Comparison of ENCODE assay signal across 8 cellular contexts in genomic region chr3:105746226-105746996, GRCh38.
DNase-seq lines count a peak whose midpoint lies in the region; ATAC-seq and TF ChIP-seq lines count a peak whose summit lies in the region.

No MANE protein-coding gene starts in this region.

- no peaks in the 10 kb centered on the region for H3K79me2 ChIP-seq in hepatocyte

- in situ Hi-C loops in transverse colon (cut with MboI; ENCODE audit: low pct_ligation_motif_present in 1 of 4, low pct_unique_long_range_greater_than_20kb in 1 of 4, low sequenced_read_pairs in 3 of 4) = no loop called here

- H3K9me3 ChIP-seq in hepatocyte (ENCODE audit: low read depth) = no peaks in the 10 kb centered on the region
- H3K9me3 ChIP-seq in transverse colon = no peaks in the 10 kb centered on the region

- peak overlapping the region; percentile 39 for H3K27ac ChIP-seq in hepatocyte
- peak overlapping the region; percentile 61 to 73 (median 64) for H3K27ac ChIP-seq in transverse colon

- H3K4me3 ChIP-seq in hepatocyte = no peak overlapping the region
- H3K4me3 ChIP-seq in transverse colon = no peak overlapping the region

- DNase-seq in activated naive CD4-positive, alpha-beta T cell treated with anti-CD3 and anti-CD28 coated beads, Interleukin-2, amount 10 ng/mL, durations not matched to agents 7 days and 5 days = no peak
- no peak for DNase-seq in activated naive CD4-positive, alpha-beta T cell treated with anti-CD3 and anti-CD28 coated beads, Interleukin-2, amount 50 U/mL, for 16 hours
- DNase-seq in hepatocyte (ENCODE audit: low spot score) = peak; percentile 10
- DNase-seq in transverse colon = no peak
- no peak for DNase-seq in epidermal melanocyte (ENCODE audit: insufficient read length, low spot score)
- DNase-seq in DMS79 treated with DMSO at 0.1 percent for 48 hours (lab: John Stamatoyannopoulos, UW) = no peak

- H3K27me3 ChIP-seq in hepatocyte = no peaks in the 10 kb centered on the region
- no peaks in the 10 kb centered on the region for H3K27me3 ChIP-seq in transverse colon

- H2AFZ ChIP-seq in hepatocyte = no peak overlapping the region

- H3K4me1 ChIP-seq in hepatocyte (ENCODE audit: insufficient read depth) (peaks cover 13% of the 10 kb centered on the region), transverse colon (peaks cover 5 to 45% (median 25%) of the 10 kb centered on the region in 4 donors)

- H3K36me3 ChIP-seq in hepatocyte (replicated peaks; ENCODE audit: insufficient read depth, low read depth) (no peaks in the 10 kb centered on the region), transverse colon (peaks cover 0 to 1% (median 0%) of the 10 kb centered on the region in 4 donors)

- peaks cover 67% of the 10 kb centered on the region for H3K4me1 Mint-ChIP-seq in activated naive CD4-positive, alpha-beta T cell treated with anti-CD3 and anti-CD28 coated beads, Interleukin-2, amount 10 ng/mL, durations not matched to agents 7 days and 5 days

- peak overlapping the region; percentile 5 for H3K4me2 ChIP-seq in hepatocyte

- peak overlapping the region; percentile 17 for H3K4me3 Mint-ChIP-seq in activated naive CD4-positive, alpha-beta T cell treated with anti-CD3 and anti-CD28 coated beads, Interleukin-2, amount 10 ng/mL, durations not matched to agents 7 days and 5 days

- H3K36me3 Mint-ChIP-seq in activated naive CD4-positive, alpha-beta T cell treated with anti-CD3 and anti-CD28 coated beads, Interleukin-2, amount 10 ng/mL, durations not matched to agents 7 days and 5 days = peaks cover 77% of the 10 kb centered on the region

- TF ChIP-seq CTCF in hepatocyte (IDR thresholded peaks at IDR 0.05; ENCODE audit: poor library complexity) (no peak), transverse colon (IDR thresholded peaks at IDR 0.05) (no peak)

- peak overlapping the region; percentile 67 for H3K27ac Mint-ChIP-seq in activated naive CD4-positive, alpha-beta T cell treated with anti-CD3 and anti-CD28 coated beads, Interleukin-2, amount 10 ng/mL, durations not matched to agents 7 days and 5 days

- intact Hi-C loops in transverse colon (cut with DNase I; ENCODE audit: low total_unique reads) = no loop called here

- no peaks in the 10 kb centered on the region for H3K9me2 ChIP-seq in hepatocyte (replicated peaks; ENCODE audit: insufficient read depth)

- H3K9me3 Mint-ChIP-seq in activated naive CD4-positive, alpha-beta T cell treated with anti-CD3 and anti-CD28 coated beads, Interleukin-2, amount 10 ng/mL, durations not matched to agents 7 days and 5 days = peaks cover 10% of the 10 kb centered on the region

- CTCF ChIA-PET in activated naive CD4-positive, alpha-beta T cell treated with anti-CD3 and anti-CD28 coated beads, Interleukin-2, amount 10 ng/mL, durations not matched to agents 7 days and 5 days (lab: Charles Lee) = no interaction called here

- no peaks in the 10 kb centered on the region for H4K20me1 ChIP-seq in hepatocyte (ENCODE audit: insufficient read depth, poor library complexity, severe bottlenecking)

- H3K27me3 Mint-ChIP-seq in activated naive CD4-positive, alpha-beta T cell treated with anti-CD3 and anti-CD28 coated beads, Interleukin-2, amount 10 ng/mL, durations not matched to agents 7 days and 5 days = no peaks in the 10 kb centered on the region

- ATAC-seq in SK-N-SH treated with all-trans-retinoic acid at 6 μM for 48 hours (peak; percentile 42; the same call in 2 of the 3 replicates), GM18520 (IDR thresholded peaks at IDR 0.05; ENCODE audit: unreplicated experiment) (no peak)

- no peak for TF ChIP-seq POLR2A in transverse colon (IDR thresholded peaks at IDR 0.05)

- no peak for TF ChIP-seq EP300 in transverse colon (IDR thresholded peaks at IDR 0.05; ENCODE audit: low read depth)

- WGBS in hepatocyte (ENCODE audit: low lambda C conversion rate, missing lambda C conversion rate) = 81% methylated on average over 3 of the region's 3 CpGs
- 26 to 50% methylated on average over 3 of the region's 3 CpGs for WGBS in transverse colon (ENCODE audit: low coverage in 1 of 2), 2 donors

TF ChIP-seq in SK-N-SH treated with all-trans-retinoic acid at 6 μM for 48 hours, 23 proteins besides CTCF, POLR2A, EP300 and RAD21:
- TF ChIP-seq GLIS3 (CRISPR knock-in tag; IDR thresholded peaks at IDR 0.05) (no peak), PATZ1 (CRISPR knock-in tag; IDR thresholded peaks at IDR 0.05; ENCODE audit: borderline replicate concordance) (no peak), ARNTL (CRISPR knock-in tag; IDR thresholded peaks at IDR 0.05; ENCODE audit: borderline replicate concordance, low read depth) (no peak), CSRNP3 (CRISPR knock-in tag; IDR thresholded peaks at IDR 0.05) (no peak), TCF4 (CRISPR knock-in tag; IDR thresholded peaks at IDR 0.05; ENCODE audit: borderline replicate concordance) (no peak), ISL1 (CRISPR knock-in tag; IDR thresholded peaks at IDR 0.05) (no peak), ZNF8 (CRISPR knock-in tag; IDR thresholded peaks at IDR 0.05) (no peak), ZNF565 (CRISPR knock-in tag; conservative IDR thresholded peaks at IDR 0.05; ENCODE audit: low read depth) (no peak), ZFP30 (CRISPR knock-in tag; IDR thresholded peaks at IDR 0.05) (no peak), CREB5 (CRISPR knock-in tag; IDR thresholded peaks at IDR 0.05; ENCODE audit: low read depth) (no peak), SNAI2 (CRISPR knock-in tag; IDR thresholded peaks at IDR 0.05) (no peak), PPARA (CRISPR knock-in tag; IDR thresholded peaks at IDR 0.05; ENCODE audit: borderline replicate concordance) (no peak)
TF ChIP-seq in SK-N-SH treated with all-trans-retinoic acid at 6 μM for 48 hours: peak in this region for 0.
